In the genomic region with DNA sequence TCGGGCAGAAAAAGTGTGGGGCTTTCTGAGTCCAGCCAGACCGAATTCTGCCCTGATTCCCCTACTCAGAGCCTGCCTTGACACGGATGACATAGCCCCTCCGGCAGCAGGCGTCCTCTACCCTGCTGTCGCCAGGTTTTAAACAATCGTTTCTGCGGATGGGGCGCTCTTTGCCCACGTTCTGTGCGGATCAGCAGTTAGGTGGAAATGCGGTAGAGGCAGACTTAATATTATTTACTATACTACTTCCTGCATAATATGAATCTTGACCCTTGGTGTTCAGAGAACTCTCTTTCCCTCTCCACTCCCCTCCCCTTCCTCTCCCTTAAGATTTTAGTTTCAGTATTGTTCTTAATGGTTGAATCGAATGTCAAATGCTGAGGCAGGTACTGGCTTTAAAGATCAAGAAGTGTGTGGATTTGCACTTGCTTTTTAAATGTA, we compare ENCODE assay signal across 8 cellular contexts. TPM values are rescaled to one million over a fixed set of nuclear protein-coding genes. Genes with fewer than 3 reads are reported as not detected.
A peak's percentile ranks its signal among the peaks of the same experiment; 100 is the strongest.
DNase-seq lines count a peak whose midpoint lies in the region; ATAC-seq, FAIRE-seq and TF ChIP-seq lines count a peak whose summit lies in the region.

No MANE protein-coding gene starts in this region.

- H4K20me1 ChIP-seq in H1 (replicated peaks in 1 of 2; ENCODE audit: control insufficient read depth in 1 of 2, insufficient read depth in 2 of 2, low read length in 2 of 2): peaks cover 12 to 17% of the 10 kb centered on the region in 2 experiments

- H3K27me3 Mint-ChIP-seq in CD4-positive, alpha-beta T cell: peaks cover 25% of the 10 kb centered on the region
- H3K27me3 Mint-ChIP-seq in stimulated activated naive B cell treated with anti-CD40 and anti-IgM and Interleukin-4, amounts not matched to agents 10 μg/mL and 1 μg/mL and 100 μg/mL, for 72 hours: peaks cover 60 to 93% of the 10 kb centered on the region in 2 donors

- no peak overlapping the region for H4K8ac ChIP-seq in H1 (ENCODE audit: extremely low read depth, insufficient read depth, low read length)

- peaks cover 70% of the 10 kb centered on the region for H3K36me3 Mint-ChIP-seq in CD4-positive, alpha-beta T cell (ENCODE audit: low read depth)
- H3K36me3 Mint-ChIP-seq in stimulated activated naive B cell treated with anti-CD40 and anti-IgM and Interleukin-4, amounts not matched to agents 10 μg/mL and 1 μg/mL and 100 μg/mL, for 72 hours: peaks cover 3 to 4% of the 10 kb centered on the region in 2 donors

- H2BK20ac ChIP-seq in H1 (ENCODE audit: low read length): no peak overlapping the region

- TF ChIP-seq POLR2A in H1 (IDR thresholded peaks at IDR 0.05; ENCODE audit: control extremely low read depth in 1 of 2, low read depth in 2 of 2, low read length in 2 of 2): no peak

- H2BK5ac ChIP-seq in H1 (ENCODE audit: low read depth, low read length): no peak overlapping the region

- peak in 6 of 10 experiments; percentile 44 to 57 (median 46) for DNase-seq in CD4-positive, alpha-beta T cell
- DNase-seq in NT2/D1 (ENCODE audit: low read depth, low spot score) (no peak), H1 (ENCODE audit: low read depth in 1 of 2, low spot score in 2 of 2) (no peak), mesenteric fat pad (ENCODE audit: low spot score) (no peak), NCI-H1694 (lab: John Stamatoyannopoulos, UW) (no peak), NCI-H226 (no peak)
- no peak for DNase-seq in stimulated activated naive B cell treated with anti-CD40 and anti-IgM and Interleukin-4, amounts not matched to agents 10 μg/mL and 1 μg/mL and 100 μg/mL, for 72 hours

- no peak overlapping the region for H4K91ac ChIP-seq in H1 (replicated peaks; ENCODE audit: insufficient read length, low read length)

- peak overlapping the region; percentile 76 for H3K27ac ChIP-seq in CD4-positive, alpha-beta T cell (ENCODE audit: low read depth, low read length)
- no peak overlapping the region for H3K27ac ChIP-seq in H1 (ENCODE audit: low read depth, low read length)

- peaks cover 17% of the 10 kb centered on the region for H3K23me2 ChIP-seq in H1 (ENCODE audit: low read depth, low read length)

- WGBS in H1 (ENCODE audit: extremely low coverage in 1 of 2, insufficient coverage in 1 of 2, insufficient read length in 1 of 2, insufficient replicate concordance in 2 of 2, low coverage in 1 of 2, low lambda C conversion rate in 2 of 2, missing lambda C conversion rate in 1 of 2), 2 experiments: 2% methylated on average over 13 of the region's 13 CpGs; no CpG with 5 or more reads in 1 of the 2 experiments

- H3K9ac ChIP-seq in NT2/D1 (ENCODE audit: insufficient read length, low read depth) (peak overlapping the region; percentile 17), H1 (replicated peaks in 1 of 4; ENCODE audit: extremely low read depth in 1 of 4, low read depth in 3 of 4, low read length in 3 of 4) (no peak overlapping the region)

- H3K4me1 ChIP-seq in NT2/D1 (ENCODE audit: insufficient read depth, insufficient read length) (peaks cover 9% of the 10 kb centered on the region), H1 (replicated peaks in 1 of 4; ENCODE audit: control insufficient read depth in 3 of 4, insufficient read depth in 4 of 4, low read length in 3 of 4) (peaks cover 24 to 53% (median 40%) of the 10 kb centered on the region in 4 experiments)

- H2AK5ac ChIP-seq in H1 (ENCODE audit: low read depth, low read length): 0 out of 2 replicates have a peak overlapping the region, but pooled peaks have one; percentile 39

- TF ChIP-seq EP300 in H1 (IDR thresholded peaks at IDR 0.05; ENCODE audit: borderline replicate concordance in 1 of 2, low read depth in 2 of 2, low read length in 2 of 2): no peak

- ATAC-seq in CD4-positive, alpha-beta T cell (ENCODE audit: poor library complexity): peak; percentile 7
- peak; percentile 24 for ATAC-seq in GM21367 (IDR thresholded peaks at IDR 0.05; ENCODE audit: unreplicated experiment)
- peak; percentile 26 to 43 for ATAC-seq in stimulated activated naive B cell treated with anti-CD40 and anti-IgM and Interleukin-4, amounts not matched to agents 10 μg/mL and 1 μg/mL and 100 μg/mL, for 72 hours (replicated peaks)

- peaks cover 25% of the 10 kb centered on the region for H3K36me3 ChIP-seq in NT2/D1 (ENCODE audit: insufficient read depth, insufficient read length, low read length)
- no peaks in the 10 kb centered on the region for H3K36me3 ChIP-seq in H1 (ENCODE audit: control insufficient read depth in 2 of 4, insufficient read depth in 4 of 4, low read length in 3 of 4)

- no peaks in the 10 kb centered on the region for H3K79me2 ChIP-seq in H1 (ENCODE audit: control insufficient read depth in 1 of 2, insufficient read depth in 2 of 2, low read length in 2 of 2)

- no peak overlapping the region for H3K14ac ChIP-seq in H1 (ENCODE audit: insufficient read length)

- no peak overlapping the region for H3K18ac ChIP-seq in H1 (ENCODE audit: extremely low read depth, low read length)

- CTCF ChIA-PET in CD4-positive, alpha-beta T cell (lab: Charles Lee): interaction anchor here (0.8 to 1.0 kb wide), 2 partner anchors 10 to 275 kb away, joined by 3 read pairs; no protein-coding TSS in a partner anchor
- CTCF ChIA-PET in H1 (lab: Charles Lee; ENCODE audit: partially characterized antibody): interaction anchor here (1.3 to 1.5 kb wide), 2 partner anchors 9 to 11 kb away, joined by 3 read pairs; no protein-coding TSS in a partner anchor

- no peaks in the 10 kb centered on the region for H3K9me3 Mint-ChIP-seq in CD4-positive, alpha-beta T cell
- H3K9me3 Mint-ChIP-seq in stimulated activated naive B cell treated with anti-CD40 and anti-IgM and Interleukin-4, amounts not matched to agents 10 μg/mL and 1 μg/mL and 100 μg/mL, for 72 hours: no peaks in the 10 kb centered on the region

- no peak for TF ChIP-seq CTCF in CD4-positive, alpha-beta T cell (IDR thresholded peaks at IDR 0.05)
- no peak for TF ChIP-seq CTCF in H1 (IDR thresholded peaks at IDR 0.05; ENCODE audit: control extremely low read depth in 1 of 3, insufficient read depth in 1 of 3, low read depth in 1 of 3, low read length in 3 of 3)

- no peak overlapping the region for H3K4ac ChIP-seq in H1 (replicated peaks; ENCODE audit: insufficient read length, low read depth, low read length)

- TF ChIP-seq RAD21 in H1 (IDR thresholded peaks at IDR 0.05 in 1 of 2, conservative IDR thresholded peaks at IDR 0.05 in 1 of 2; ENCODE audit: low read depth in 2 of 2, low read length in 2 of 2): peak in 1 of 2 experiments; percentile 3; a peak in 1 of 4 replicates

- H2BK15ac ChIP-seq in H1 (ENCODE audit: low read length): 0 out of 2 replicates have a peak overlapping the region, but pooled peaks have one; percentile 29

- H3K27ac Mint-ChIP-seq in CD4-positive, alpha-beta T cell: peak overlapping the region; percentile 97
- H3K27ac Mint-ChIP-seq in stimulated activated naive B cell treated with anti-CD40 and anti-IgM and Interleukin-4, amounts not matched to agents 10 μg/mL and 1 μg/mL and 100 μg/mL, for 72 hours: peak overlapping the region; percentile 51

- H2BK120ac ChIP-seq in H1 (replicated peaks; ENCODE audit: low read depth, low read length): no peak overlapping the region

- H3K79me1 ChIP-seq in H1 (ENCODE audit: low read depth, low read length): no peaks in the 10 kb centered on the region

- POLR2A ChIA-PET in CD4-positive, alpha-beta T cell (lab: Charles Lee): interaction anchor here (0.6 to 1.1 kb wide), 6 partner anchors 81 to 346 kb away, joined by 3 to 4 read pairs (median 4); no protein-coding TSS in a partner anchor
- POLR2A ChIA-PET in H1 (lab: Charles Lee; ENCODE audit: partially characterized antibody): no interaction called here

- H3K4me3 Mint-ChIP-seq in CD4-positive, alpha-beta T cell: peak overlapping the region; percentile 94
- H3K4me3 Mint-ChIP-seq in stimulated activated naive B cell treated with anti-CD40 and anti-IgM and Interleukin-4, amounts not matched to agents 10 μg/mL and 1 μg/mL and 100 μg/mL, for 72 hours: peak overlapping the region; percentile 62 to 66

- no peak overlapping the region for H3K23ac ChIP-seq in H1 (ENCODE audit: insufficient read length)

- no peak overlapping the region for H4K5ac ChIP-seq in H1 (ENCODE audit: insufficient read length, low read depth, low read length)

- H3K4me3 ChIP-seq in NT2/D1 (ENCODE audit: insufficient read length, low read depth): no peak overlapping the region
- H3K4me3 ChIP-seq in H1 (ENCODE audit: extremely low read depth in 1 of 4, insufficient read depth in 2 of 4, low read depth in 3 of 4, low read length in 4 of 4): peak overlapping the region in 2 of 4 experiments; percentile 2 to 61; a peak in 5 of 8 replicates

- intact Hi-C loops in CD4-positive, alpha-beta T cell (cut with DNase I, micrococcal nuclease): loop anchor here (2.0 to 10.0 kb wide), 12 partner anchors 80 to 1148 kb away; partner anchors contain the start of genes SFMBT2 (in 1 of the 2) and TAF3 (in 1 of the 2)

- H3K9me3 ChIP-seq in CD4-positive, alpha-beta T cell (ENCODE audit: control insufficient read depth, low read length): no peaks in the 10 kb centered on the region
- no peaks in the 10 kb centered on the region for H3K9me3 ChIP-seq in NT2/D1 (ENCODE audit: insufficient read depth, low read length)
- no peaks in the 10 kb centered on the region for H3K9me3 ChIP-seq in H1 (ENCODE audit: insufficient read depth in 2 of 2, low read depth in 1 of 2, low read length in 1 of 2)

- H3K27me3 ChIP-seq in CD4-positive, alpha-beta T cell (ENCODE audit: control insufficient read depth, insufficient read depth, low read length): peaks cover 14% of the 10 kb centered on the region
- peaks cover 22% of the 10 kb centered on the region for H3K27me3 ChIP-seq in NT2/D1 (ENCODE audit: insufficient read depth, insufficient read length)
- peaks cover 77 to 98% (median 96%) of the 10 kb centered on the region in 4 experiments for H3K27me3 ChIP-seq in H1 (replicated peaks in 1 of 4; ENCODE audit: control insufficient read depth in 3 of 4, extremely low read depth in 1 of 4, insufficient read depth in 3 of 4, low read length in 3 of 4)

- no peak overlapping the region for H2AFZ ChIP-seq in H1 (ENCODE audit: low read length)

- peak overlapping the region; percentile 56; the same call in 1 of the 2 replicates for H2BK12ac ChIP-seq in H1 (ENCODE audit: low read depth, low read length)

- peak overlapping the region; percentile 84 to 94 for H3K4me2 ChIP-seq in H1 (ENCODE audit: insufficient read depth in 1 of 2, low read depth in 2 of 2, low read length in 2 of 2)

- peaks cover 76% of the 10 kb centered on the region for H3K4me1 Mint-ChIP-seq in CD4-positive, alpha-beta T cell (ENCODE audit: low read depth)
- H3K4me1 Mint-ChIP-seq in stimulated activated naive B cell treated with anti-CD40 and anti-IgM and Interleukin-4, amounts not matched to agents 10 μg/mL and 1 μg/mL and 100 μg/mL, for 72 hours: peaks cover 48 to 79% of the 10 kb centered on the region in 2 donors

- FAIRE-seq in H1 (lab: Jason Lieb, UNC): no peak

- H3K56ac ChIP-seq in H1 (replicated peaks; ENCODE audit: insufficient read length, low read depth, low read length): no peak overlapping the region

RNA-seq across cellular contexts. Expression of gene GATA3, which starts 2.4 kb away (rescaled TPM):
- total RNA-seq in CD4-positive, alpha-beta T cell: 100 to 1,000 TPM; 128 to 141 TPM
- total RNA-seq in H1 (2021; fragmentation: NEBNext Ultra II Directional; extraction: Animal tissue kit (Norgen Biotek cat#: 25700)): 0.43 and 0.80 TPM in 2 replicates
- 0.02 and 0.11 TPM in 2 replicates for polyA plus RNA-seq in H1 (2011; rRNA removed)
- polyA plus RNA-seq in H1 (2011; cell fraction: cytosol; rRNA removed): 0.06 TPM
- polyA plus RNA-seq in H1 (2011; cell fraction: nucleus; rRNA removed): 0.04 TPM
- polyA plus RNA-seq in H1 (2012, experiment 1 of 2): 0.13 to 0.23 TPM (median 0.18 TPM) in 3 of 4 replicates, not detected in the other
- 0.21 TPM for polyA plus RNA-seq in H1 (2012, experiment 2 of 2)
- polyA plus RNA-seq in H1 (2013, experiment 1 of 2): 0.30 TPM
- 0.29 TPM for polyA plus RNA-seq in H1 (2013, experiment 2 of 2)
- polyA minus RNA-seq in H1 (2011; rRNA and poly(A)+ RNA removed): not detected in 2 replicates
- not detected for polyA minus RNA-seq in H1 (2011; cell fraction: cytosol; rRNA and poly(A)+ RNA removed)
- polyA minus RNA-seq in H1 (2011; cell fraction: nucleus; rRNA and poly(A)+ RNA removed): not detected
- total RNA-seq in mesenteric fat pad: 5.5 TPM

Comparison
In these comparisons a context has a peak if more than half of its experiments do, and no peak if none do; other contexts are left out.
1. DNase-seq: peak in CD4-positive, alpha-beta T cell (6 of 10); none in NT2/D1 (single experiment), H1 (0 of 2), stimulated activated naive B cell treated with anti-CD40 and anti-IgM and Interleukin-4, amounts not matched to agents 10 μg/mL and 1 μg/mL and 100 μg/mL, for 72 hours (single experiment), mesenteric fat pad (single experiment), NCI-H1694 (single experiment) and NCI-H226 (single experiment).
2. RNA of gene GATA3, which starts 2.4 kb away (total RNA-seq): 128 to 141 TPM in CD4-positive, alpha-beta T cell; 5.5 TPM in mesenteric fat pad (single experiment) and 0.43 to 0.80 TPM in H1; every median in the first group is over 10 times any median in the second.
3. Peak in every context shown above with its lines, with median percentiles within 50 percentile points of each other: ATAC-seq.